Comparison of ENCODE assay signal across 8 cellular contexts in genomic region chr9:123081824-123082223, GRCh38. TPM values are rescaled to one million over a fixed set of nuclear protein-coding genes. Genes with fewer than 3 reads are reported as not detected.
DNase-seq lines count a peak whose midpoint lies in the region; ATAC-seq and TF ChIP-seq lines count a peak whose summit lies in the region.

No MANE protein-coding gene starts in this region.

- no peak overlapping the region for H2AFZ ChIP-seq in OCI-LY7 (ENCODE audit: low read length)

- CTCF ChIA-PET in GM10248 (lab: Yijun Ruan, JAX): interaction anchor here (0.7 to 4.5 kb wide), 12 partner anchors 9 to 618 kb away, joined by 3 to 65 read pairs (median 5); no protein-coding TSS in a partner anchor
- CTCF ChIA-PET in OCI-LY7 (lab: Charles Lee; ENCODE audit: unreplicated experiment): no interaction called here

- DNase-seq in AG08395 (ENCODE audit: low spot score): peak; percentile 43
- DNase-seq in GM10248 (ENCODE audit: extremely low spot score): no peak
- DNase-seq in OCI-LY7 (ENCODE audit: low spot score): peak; percentile 65
- no peak for DNase-seq in colonic mucosa
- DNase-seq in mucosa of descending colon: peak in 1 of 3 donors; percentile 37
- DNase-seq in NCI-H2107 (lab: John Stamatoyannopoulos, UW): no peak
- no peak for DNase-seq in stimulated activated naive CD8-positive, alpha-beta T cell treated with anti-CD3 and anti-CD28 coated beads, Interleukin-15, amount 100 ng/mL, for 72 hours

- ATAC-seq in mucosa of descending colon (peak; percentile 33), GM21528 (IDR thresholded peaks at IDR 0.05; ENCODE audit: low FRiP score, unreplicated experiment) (no peak)
- no peak for ATAC-seq in stimulated activated naive CD8-positive, alpha-beta T cell treated with anti-CD3 and anti-CD28 coated beads, Interleukin-15, amount 100 ng/mL, for 72 hours

- H3K27ac ChIP-seq in OCI-LY7 (ENCODE audit: low read depth, low read length, poor library complexity, severe bottlenecking) (no peak overlapping the region), colonic mucosa (no peak overlapping the region)

- POLR2A ChIA-PET in GM10248 (lab: Yijun Ruan, JAX): no interaction called here
- POLR2A ChIA-PET in OCI-LY7 (lab: Charles Lee): interaction anchor here (0.8 to 1.5 kb wide), 4 partner anchors 8 to 329 kb away, joined by 3 to 4 read pairs (median 3); no protein-coding TSS in a partner anchor

- no peaks in the 10 kb centered on the region for H3K4me1 Mint-ChIP-seq in stimulated activated naive CD8-positive, alpha-beta T cell treated with anti-CD3 and anti-CD28 coated beads, Interleukin-15, amount 100 ng/mL, for 72 hours

- no peaks in the 10 kb centered on the region for H3K27me3 Mint-ChIP-seq in stimulated activated naive CD8-positive, alpha-beta T cell treated with anti-CD3 and anti-CD28 coated beads, Interleukin-15, amount 100 ng/mL, for 72 hours

- peaks cover 29% of the 10 kb centered on the region for H3K4me1 ChIP-seq in OCI-LY7 (ENCODE audit: insufficient read depth, low read length, poor library complexity, severe bottlenecking)
- no peaks in the 10 kb centered on the region for H3K4me1 ChIP-seq in colonic mucosa
- H3K4me1 ChIP-seq in mucosa of descending colon (ENCODE audit: low read depth): no peaks in the 10 kb centered on the region

- no peaks in the 10 kb centered on the region for H3K79me2 ChIP-seq in OCI-LY7 (ENCODE audit: insufficient read depth, low read depth, low read length)

- no peaks in the 10 kb centered on the region for H3K9me3 Mint-ChIP-seq in stimulated activated naive CD8-positive, alpha-beta T cell treated with anti-CD3 and anti-CD28 coated beads, Interleukin-15, amount 100 ng/mL, for 72 hours

- intact Hi-C loops in OCI-LY7 (cut with micrococcal nuclease; ENCODE audit: unreplicated experiment): loop anchor here (1.0 kb wide), 2 partner anchors 143 to 268 kb away; no protein-coding TSS in a partner anchor
- intact Hi-C loops in colonic mucosa (cut with DNase I): loop anchor here (5.0 kb wide), 1 partner anchor 265 kb away; no protein-coding TSS in a partner anchor
- intact Hi-C loops in mucosa of descending colon (cut with DNase I, micrococcal nuclease): no loop called here

- no peak overlapping the region for H3K9ac ChIP-seq in colonic mucosa (ENCODE audit: low read depth in 2 of 2, low read length in 2 of 2)

- H3K27me3 ChIP-seq in colonic mucosa: no peaks in the 10 kb centered on the region

- no peak overlapping the region for H3K4me3 Mint-ChIP-seq in stimulated activated naive CD8-positive, alpha-beta T cell treated with anti-CD3 and anti-CD28 coated beads, Interleukin-15, amount 100 ng/mL, for 72 hours

- H3K36me3 ChIP-seq in OCI-LY7 (ENCODE audit: insufficient read depth, low read length): peaks cover 52% of the 10 kb centered on the region
- peaks cover 8% of the 10 kb centered on the region for H3K36me3 ChIP-seq in colonic mucosa
- no peaks in the 10 kb centered on the region for H3K36me3 ChIP-seq in mucosa of descending colon (ENCODE audit: low read depth)

- TF ChIP-seq CTCF in GM10248 (IDR thresholded peaks at IDR 0.05; ENCODE audit: control extremely low read depth, extremely low read depth, low read depth, missing control alignments) (peak; percentile 48), OCI-LY7 (conservative IDR thresholded peaks at IDR 0.05; ENCODE audit: low read length) (peak; percentile 94), colonic mucosa (IDR thresholded peaks at IDR 0.05) (peak; percentile 51), mucosa of descending colon (IDR thresholded peaks at IDR 0.05) (no peak)

- H3K27ac Mint-ChIP-seq in stimulated activated naive CD8-positive, alpha-beta T cell treated with anti-CD3 and anti-CD28 coated beads, Interleukin-15, amount 100 ng/mL, for 72 hours: no peak overlapping the region

- H3K4me2 ChIP-seq in OCI-LY7 (ENCODE audit: low read length): no peak overlapping the region

- no peaks in the 10 kb centered on the region for H4K20me1 ChIP-seq in OCI-LY7 (ENCODE audit: insufficient read depth, low read length)

- no peaks in the 10 kb centered on the region for H3K9me2 ChIP-seq in OCI-LY7 (ENCODE audit: insufficient read depth, low read length)

- H3K4me3 ChIP-seq in OCI-LY7 (ENCODE audit: low read depth, low read length, poor library complexity, severe bottlenecking) (no peak overlapping the region), colonic mucosa (no peak overlapping the region), mucosa of descending colon (no peak overlapping the region)

- H3K9me3 ChIP-seq in OCI-LY7 (ENCODE audit: low read length): no peaks in the 10 kb centered on the region
- no peaks in the 10 kb centered on the region for H3K9me3 ChIP-seq in colonic mucosa
- no peaks in the 10 kb centered on the region for H3K9me3 ChIP-seq in mucosa of descending colon

- no TSS peak for BruUV-seq in OCI-LY7 (replicated peaks; lab: Mats Ljungman, UMichigan)

RNA-seq across cellular contexts. Expression of gene GPR21, which starts 48.4 kb away (rescaled TPM):
- 0.25 and 1.2 TPM in 2 replicates for total RNA-seq in OCI-LY7 (2014; rRNA removed; shearing (Covaris generic))
- total RNA-seq in OCI-LY7 (2022): 4.1 TPM in 1 of 2 replicates, not detected in the other
- 1 to 10 TPM in 1 of 2 donors, under 1 TPM in 1; 0.35 to 1.2 TPM for total RNA-seq in colonic mucosa
- 1 to 10 TPM in 2 of 3 donors, under 1 TPM in 1; 0.64 to 3.2 (median 2.6) TPM for total RNA-seq in mucosa of descending colon

Comparison
In these comparisons a context has a peak if more than half of its experiments do, and no peak if none do; other contexts are left out.
1. DNase-seq: peak in AG08395 (single experiment) and OCI-LY7 (single experiment); none in GM10248 (single experiment), colonic mucosa (single experiment), NCI-H2107 (single experiment) and stimulated activated naive CD8-positive, alpha-beta T cell treated with anti-CD3 and anti-CD28 coated beads, Interleukin-15, amount 100 ng/mL, for 72 hours (0 of 2).
2. intact Hi-C loops: an anchor here in OCI-LY7 (1.0 kb wide) and colonic mucosa (5.0 kb wide); none called in mucosa of descending colon.